In the genomic region with DNA sequence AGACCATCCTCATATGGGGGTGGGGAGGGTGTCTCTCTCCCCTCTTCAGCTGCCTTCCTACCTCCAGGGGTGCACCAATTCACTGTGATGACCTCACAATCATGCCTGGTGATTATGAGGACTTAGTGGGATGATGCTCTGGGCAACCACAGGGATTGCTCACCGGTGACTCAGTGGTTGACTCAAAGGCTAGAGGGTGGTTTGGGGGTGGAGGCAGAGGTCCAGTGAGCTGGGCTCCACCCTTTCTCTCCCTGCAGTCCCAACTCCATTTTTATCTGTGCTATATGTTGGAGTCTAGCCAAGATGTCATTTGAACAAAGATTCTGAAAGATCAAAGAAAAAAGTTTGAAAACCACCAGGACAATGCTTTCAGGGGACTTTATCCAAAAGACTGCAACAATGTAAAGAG, we compare ENCODE assay signal across 8 cellular contexts.
DNase-seq lines count a peak whose midpoint lies in the region; ATAC-seq and TF ChIP-seq lines count a peak whose summit lies in the region.

No MANE protein-coding gene starts in this region.

- no peaks in the 10 kb centered on the region for H3K9me3 Mint-ChIP-seq in T-helper 2 cell treated with Interferon-gamma antibody and Interleukin-4, amounts not matched to agents 5 μg/mL and 100 μg/mL, for 36 hours
- peaks cover 0 to 2% (median 0%) of the 10 kb centered on the region in 9 donors for H3K9me3 Mint-ChIP-seq in naive thymus-derived CD8-positive, alpha-beta T cell

- H3K27me3 Mint-ChIP-seq in T-helper 2 cell treated with Interferon-gamma antibody and Interleukin-4, amounts not matched to agents 5 μg/mL and 100 μg/mL, for 36 hours (ENCODE audit: low read depth) = no peaks in the 10 kb centered on the region
- H3K27me3 Mint-ChIP-seq in naive thymus-derived CD8-positive, alpha-beta T cell = no peaks in the 10 kb centered on the region

- DNase-seq in T-helper 2 cell treated with Interferon-gamma antibody and Interleukin-4, amounts not matched to agents 5 μg/mL and 100 μg/mL, for 36 hours (ENCODE audit: low spot score) = peak; percentile 10
- no peak for DNase-seq in T-helper 2 cell
- DNase-seq in fibroblast of peridontal ligament (ENCODE audit: extremely low read depth) = peak; percentile 99
- peak; percentile 32 to 35 for DNase-seq in stimulated activated CD8-positive, alpha-beta memory T cell treated with anti-CD3 and anti-CD28 coated beads, Interleukin-2, amount 100 ng/mL, for 48 hours (ENCODE audit: low read depth in 2 of 2)
- DNase-seq in medulla oblongata (ENCODE audit: extremely low spot score) = no peak
- no peak for DNase-seq in naive thymus-derived CD8-positive, alpha-beta T cell

- H3K36me3 Mint-ChIP-seq in T-helper 2 cell treated with Interferon-gamma antibody and Interleukin-4, amounts not matched to agents 5 μg/mL and 100 μg/mL, for 36 hours (ENCODE audit: low read depth) = no peaks in the 10 kb centered on the region
- no peaks in the 10 kb centered on the region for H3K36me3 Mint-ChIP-seq in naive thymus-derived CD8-positive, alpha-beta T cell

- POLR2A ChIA-PET in naive thymus-derived CD8-positive, alpha-beta T cell (lab: Charles Lee) = no interaction called here

- no peak overlapping the region for H3K27ac Mint-ChIP-seq in T-helper 2 cell treated with Interferon-gamma antibody and Interleukin-4, amounts not matched to agents 5 μg/mL and 100 μg/mL, for 36 hours
- H3K27ac Mint-ChIP-seq in naive thymus-derived CD8-positive, alpha-beta T cell = no peak overlapping the region

- H3K4me1 Mint-ChIP-seq in T-helper 2 cell treated with Interferon-gamma antibody and Interleukin-4, amounts not matched to agents 5 μg/mL and 100 μg/mL, for 36 hours (ENCODE audit: low read depth) = no peaks in the 10 kb centered on the region
- H3K4me1 Mint-ChIP-seq in naive thymus-derived CD8-positive, alpha-beta T cell = peaks cover 0 to 4% (median 0%) of the 10 kb centered on the region in 4 donors

- H3K4me3 Mint-ChIP-seq in T-helper 2 cell treated with Interferon-gamma antibody and Interleukin-4, amounts not matched to agents 5 μg/mL and 100 μg/mL, for 36 hours = no peak overlapping the region
- no peak overlapping the region for H3K4me3 Mint-ChIP-seq in naive thymus-derived CD8-positive, alpha-beta T cell

- no peak for ATAC-seq in GM21723 (IDR thresholded peaks at IDR 0.05; ENCODE audit: unreplicated experiment)
- ATAC-seq in naive thymus-derived CD8-positive, alpha-beta T cell = no peak

TF ChIP-seq in PFSK-1, 5 proteins besides CTCF, POLR2A, EP300 and RAD21:
- TF ChIP-seq REST (IDR thresholded peaks at IDR 0.05; ENCODE audit: insufficient read depth in 1 of 2, low read depth in 2 of 2, low read length in 2 of 2) (peak in 1 of 2 experiments; percentile 65; a peak in 1 of 4 replicates), POLR2AphosphoS5 (IDR thresholded peaks at IDR 0.05; ENCODE audit: low read depth, low read length) (peak; percentile 24; the same call in 1 of the 2 replicates), TAF1 (IDR thresholded peaks at IDR 0.05; ENCODE audit: borderline replicate concordance, insufficient read depth, low read length) (no peak; the same call in 1 of the 2 replicates), SIN3A (IDR thresholded peaks at IDR 0.05; ENCODE audit: borderline replicate concordance, insufficient read depth, low read length) (peak; percentile 60; the same call in 1 of the 2 replicates), FOXP2 (optimal IDR thresholded peaks at IDR 0.05; ENCODE audit: borderline replicate concordance, extremely low read depth, extremely low read length, insufficient read depth) (peak; percentile 91)

Comparison
In these comparisons a context has a peak if more than half of its experiments do, and no peak if none do; other contexts are left out.
1. DNase-seq: peak in T-helper 2 cell treated with Interferon-gamma antibody and Interleukin-4, amounts not matched to agents 5 μg/mL and 100 μg/mL, for 36 hours (single experiment), fibroblast of peridontal ligament (single experiment) and stimulated activated CD8-positive, alpha-beta memory T cell treated with anti-CD3 and anti-CD28 coated beads, Interleukin-2, amount 100 ng/mL, for 48 hours (2 of 2); none in T-helper 2 cell (0 of 5), medulla oblongata (single experiment) and naive thymus-derived CD8-positive, alpha-beta T cell (0 of 10).